Comparison of ENCODE assay signal across 12 cellular contexts in the genomic region with DNA sequence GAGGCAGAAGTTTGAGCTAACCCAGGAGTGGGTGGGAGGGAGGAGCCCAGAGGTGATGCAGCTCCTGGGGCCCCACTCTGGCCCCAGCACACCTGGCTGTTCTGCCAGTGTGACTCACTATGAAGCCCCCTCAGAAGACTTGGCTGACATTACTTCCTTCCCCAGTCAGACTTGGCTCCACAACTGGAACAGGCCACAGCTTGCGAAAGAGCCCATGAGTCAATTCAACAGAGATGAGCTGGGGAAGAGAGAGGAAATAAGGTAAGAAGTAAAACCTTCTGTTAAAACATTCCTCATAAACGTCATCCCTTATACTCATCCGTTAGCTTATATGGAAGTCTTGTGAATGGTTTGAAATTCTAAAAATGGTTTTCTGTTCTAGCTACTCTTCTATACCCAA.
A peak's percentile ranks its signal among the peaks of the same experiment; 100 is the strongest.
DNase-seq lines count a peak whose midpoint lies in the region; ATAC-seq and TF ChIP-seq lines count a peak whose summit lies in the region.
"Had no signal": no experiment of that assay in that cellular context is flagged by ENCODE, and none has a peak within 500 bp of the region (broad histone marks: within the 10 kb centered on the region; RNA-seq: fewer than 3 reads in every experiment).

No MANE protein-coding gene starts in this region.

- H3K4me1 ChIP-seq in HCT116 (ENCODE audit: control insufficient read depth in 1 of 2, insufficient read depth in 2 of 2, low read length in 2 of 2) = no peaks in the 10 kb centered on the region
- peaks cover 49% of the 10 kb centered on the region for H3K4me1 ChIP-seq in skeletal muscle satellite cell (ENCODE audit: control insufficient read depth, insufficient read depth, low read length)

- DNase-seq in HCT116 (ENCODE audit: low read depth, low spot score) (no peak), RPMI7951 (ENCODE audit: low read depth) (peak; percentile 74), fibroblast of mammary gland (ENCODE audit: low read depth) (peak; percentile 99), NCI-H2029 treated with DMSO at 0.1 percent for 48 hours (lab: John Stamatoyannopoulos, UW) (no peak), NCI-H1694 (lab: John Stamatoyannopoulos, UW) (no peak)
- DNase-seq in stimulated activated naive CD4-positive, alpha-beta T cell treated with Interleukin-2 at 50 U/mL for 16 hours (lab: John Stamatoyannopoulos, UW) = no peak
- DNase-seq: activated CD8-positive, alpha-beta memory T cell treated with anti-CD3 and anti-CD28 coated beads for 24 hours; NCI-H524; stimulated activated naive B cell treated with anti-CD40 and anti-IgM and Interleukin-4, amounts not matched to agents 10 μg/mL and 1 μg/mL and 100 μg/mL, for 72 hours; T-helper 1 cell had no signal

- no peak overlapping the region for H3K27ac ChIP-seq in HCT116 (ENCODE audit: low read depth, low read length)

- H3K9ac ChIP-seq in HCT116 (ENCODE audit: low read length) (no peak overlapping the region), skeletal muscle satellite cell (ENCODE audit: low read depth, low read length) (peak overlapping the region; percentile 45)

- intact Hi-C loops in HCT116 (cut with micrococcal nuclease) = no loop called here

- no peak for TF ChIP-seq RAD21 in HCT116 (IDR thresholded peaks at IDR 0.05; ENCODE audit: low read depth)

- H3K27me3 ChIP-seq in HCT116 (ENCODE audit: insufficient read depth, low read length) (no peaks in the 10 kb centered on the region), skeletal muscle satellite cell (ENCODE audit: control insufficient read depth, insufficient read depth, low read length) (no peaks in the 10 kb centered on the region)

- H4K20me1 ChIP-seq in HCT116 (ENCODE audit: insufficient read depth) = no peaks in the 10 kb centered on the region

- no peak overlapping the region for H3K4me3 ChIP-seq in HCT116 (replicated peaks in 1 of 2; ENCODE audit: low read depth in 1 of 2, low read length in 2 of 2)
- no peak overlapping the region for H3K4me3 ChIP-seq in fibroblast of mammary gland (ENCODE audit: control insufficient read depth, low read depth, low read length)
- H3K4me3 ChIP-seq in skeletal muscle satellite cell (ENCODE audit: low read length) = no peak overlapping the region

- no peaks in the 10 kb centered on the region for H3K79me2 ChIP-seq in HCT116 (ENCODE audit: insufficient read depth, low read length)

- no TSS peak for BruUV-seq in HCT116 (replicated peaks; lab: Mats Ljungman, UMichigan)

- ATAC-seq in HCT116 (no peak), HG02970 (IDR thresholded peaks at IDR 0.05; ENCODE audit: low FRiP score, unreplicated experiment) (no peak)
- ATAC-seq: stimulated activated naive B cell treated with anti-CD40 and anti-IgM and Interleukin-4, amounts not matched to agents 10 μg/mL and 1 μg/mL and 100 μg/mL, for 72 hours had no signal

- CTCF ChIA-PET in HCT116 (lab: Charles Lee) = no interaction called here

- TF ChIP-seq POLR2A in HCT116 (IDR thresholded peaks at IDR 0.05; ENCODE audit: borderline replicate concordance, extremely low read depth, insufficient read depth, insufficient read length) = no peak

- POLR2A ChIA-PET in HCT116 (lab: Charles Lee) = no interaction called here

- RAD21 ChIA-PET in HCT116 (lab: Charles Lee; ENCODE audit: low non-redundant PET in 1 of 2, low total read pairs in 2 of 2, uncharacterized antibody in 2 of 2, unreplicated experiment in 2 of 2) = no interaction called here

- H2AFZ ChIP-seq in HCT116 (ENCODE audit: low read depth, low read length, poor library complexity, severe bottlenecking) = no peak overlapping the region

- H3K9me3 ChIP-seq in HCT116 (ENCODE audit: control insufficient read depth in 1 of 2, insufficient read depth in 1 of 2, low read depth in 1 of 2, low read length in 2 of 2) = no peaks in the 10 kb centered on the region
- H3K9me3 ChIP-seq in skeletal muscle satellite cell (replicated peaks; ENCODE audit: low read length) = no peaks in the 10 kb centered on the region

- H3K4me2 ChIP-seq in HCT116 (ENCODE audit: low read length) = no peak overlapping the region
- H3K4me2 ChIP-seq in skeletal muscle satellite cell (ENCODE audit: low read length) = peak overlapping the region; percentile 29

- H3K36me3 ChIP-seq in HCT116 (ENCODE audit: control insufficient read depth in 1 of 2, insufficient read depth in 2 of 2, low read length in 2 of 2) (no peaks in the 10 kb centered on the region), skeletal muscle satellite cell (ENCODE audit: insufficient read depth, low read length) (no peaks in the 10 kb centered on the region)

- TF ChIP-seq CTCF in HCT116 (IDR thresholded peaks at IDR 0.05 in 2 of 3, conservative IDR thresholded peaks at IDR 0.05 in 1 of 3; ENCODE audit: borderline replicate concordance in 1 of 3, insufficient read depth in 1 of 3, low read depth in 2 of 3, low read length in 2 of 3) = no peak
- no peak for TF ChIP-seq CTCF in fibroblast of mammary gland (conservative IDR thresholded peaks at IDR 0.05; ENCODE audit: control insufficient read depth, insufficient read depth, low read depth, low read length)

- no peaks in the 10 kb centered on the region for H3K9me2 ChIP-seq in HCT116 (ENCODE audit: insufficient read depth)

TF ChIP-seq in HCT116, 20 proteins besides CTCF, POLR2A, EP300 and RAD21:
- TF ChIP-seq SRF (IDR thresholded peaks at IDR 0.05; ENCODE audit: low read depth) (no peak), YY1 (IDR thresholded peaks at IDR 0.05; ENCODE audit: extremely low read depth, insufficient replicate concordance, low read depth, low read length) (no peak), ELF1 (IDR thresholded peaks at IDR 0.05; ENCODE audit: borderline replicate concordance, low read depth) (no peak), CBX3 (IDR thresholded peaks at IDR 0.05; ENCODE audit: low read depth) (no peak), JUND (IDR thresholded peaks at IDR 0.05) (0 out of 2 replicates have a peak, but pooled peaks have one; percentile 21), CEBPB (IDR thresholded peaks at IDR 0.05; ENCODE audit: low read depth) (peak; percentile 81), REST (IDR thresholded peaks at IDR 0.05; ENCODE audit: low read depth) (no peak), EZH2 (IDR thresholded peaks at IDR 0.05) (no peak)

Comparison
In these comparisons a context has a peak if more than half of its experiments do, and no peak if none do; other contexts are left out.
1. DNase-seq: peak in RPMI7951 (single experiment) and fibroblast of mammary gland (single experiment); none in HCT116 (single experiment), NCI-H2029 treated with DMSO at 0.1 percent for 48 hours (single experiment), NCI-H1694 (single experiment) and stimulated activated naive CD4-positive, alpha-beta T cell treated with Interleukin-2 at 50 U/mL for 16 hours (single experiment).